23 cellular contexts compared by ENCODE assay signal in the genomic region with DNA sequence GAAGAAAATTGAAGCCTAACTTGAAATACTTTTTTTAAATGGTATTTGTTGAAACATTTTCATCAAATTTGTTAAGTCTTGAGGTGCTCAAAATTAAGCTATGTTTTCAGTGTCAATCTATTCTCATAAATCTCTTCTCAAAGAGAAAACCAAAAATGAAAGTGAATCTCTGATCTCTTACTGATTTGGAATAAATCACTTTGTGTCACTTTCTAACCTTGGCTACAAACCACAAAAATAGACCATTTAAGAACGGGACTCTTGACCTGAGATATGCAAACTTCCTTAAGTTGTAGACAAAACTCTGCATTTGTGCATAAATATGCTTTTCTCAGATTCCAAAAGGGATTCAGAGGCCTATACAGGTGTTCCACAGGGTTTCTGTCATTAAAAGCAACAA.
DNase-seq lines count a peak whose midpoint lies in the region; ATAC-seq, FAIRE-seq and TF ChIP-seq lines count a peak whose summit lies in the region.
"Had no signal": no experiment of that assay in that cellular context is flagged by ENCODE, and none has a peak within 500 bp of the region (broad histone marks: within the 10 kb centered on the region; RNA-seq: fewer than 3 reads in every experiment).

No MANE protein-coding gene starts in this region.

- no peak for TF ChIP-seq CTCF in GM20000 (IDR thresholded peaks at IDR 0.05; ENCODE audit: extremely low read depth, missing control alignments)

- peak; percentile 71 for ATAC-seq in HG02884 (IDR thresholded peaks at IDR 0.05; ENCODE audit: unreplicated experiment)
- ATAC-seq: activated CD8-positive, alpha-beta memory T cell treated with anti-CD3 and anti-CD28 coated beads, Interleukin-2, amount 10 ng/mL, durations not matched to agents 7 days and 5 days had no signal

- no peak for DNase-seq in GM18507 (ENCODE audit: extremely low spot score, insufficient read length, low read depth)
- peak; percentile 3 for DNase-seq in GM20000 (ENCODE audit: low spot score)
- DNase-seq in OCI-M1 (lab: John Stamatoyannopoulos, UW), result peak; percentile 4
- no peak for DNase-seq in DMS79 (lab: John Stamatoyannopoulos, UW)
- no peak for DNase-seq in stimulated activated CD4-positive, alpha-beta T cell treated with anti-CD3 and anti-CD28 coated beads, Interleukin-4, amount 100 ng/mL, for 1 hour
- no peak for DNase-seq in NOMO-1 treated with DMSO at 0.1 percent for 48 hours (lab: John Stamatoyannopoulos, UW; ENCODE audit: unreplicated experiment)
- DNase-seq in middle frontal gyrus (ENCODE audit: extremely low spot score, low spot score), result no peak
- DNase-seq: activated CD4-positive, alpha-beta T cell treated with anti-CD3 and anti-CD28 coated beads, Interleukin-2, amount 50 U/mL, for 1 hour; activated CD8-positive, alpha-beta memory T cell treated with anti-CD3 and anti-CD28 coated beads, Interleukin-2, amount 10 ng/mL, durations not matched to agents 7 days and 5 days; activated naive CD4-positive, alpha-beta T cell treated with anti-CD3 and anti-CD28 coated beads, Interleukin-2, amount 50 U/mL, for 16 hours; amniotic stem cell; brain microvascular endothelial cell; DMS79 treated with DMSO at 0.1 percent for 48 hours; dorsolateral prefrontal cortex; GF-D8; mammary epithelial cell; NCI-H187; NCI-H524 treated with DMSO at 0.1 percent for 48 hours; nephron progenitor cell; NK-92 treated with Interleukin-12 subunit alpha and Interleukin-12 subunit beta, amount 100 ng/mL, for 24 hours; Right ventricle myocardium superior had no signal

- peak; percentile 15 for FAIRE-seq in GM18507 (lab: Jason Lieb, UNC)
- FAIRE-seq: frontal cortex had no signal

Comparison
In these comparisons a context has a peak if more than half of its experiments do, and no peak if none do; other contexts are left out.
1. DNase-seq: peak in GM20000 (single experiment) and OCI-M1 (single experiment); none in GM18507 (single experiment), DMS79 (single experiment), stimulated activated CD4-positive, alpha-beta T cell treated with anti-CD3 and anti-CD28 coated beads, Interleukin-4, amount 100 ng/mL, for 1 hour (single experiment), NOMO-1 treated with DMSO at 0.1 percent for 48 hours (single experiment) and middle frontal gyrus (single experiment).